In the genomic region with DNA sequence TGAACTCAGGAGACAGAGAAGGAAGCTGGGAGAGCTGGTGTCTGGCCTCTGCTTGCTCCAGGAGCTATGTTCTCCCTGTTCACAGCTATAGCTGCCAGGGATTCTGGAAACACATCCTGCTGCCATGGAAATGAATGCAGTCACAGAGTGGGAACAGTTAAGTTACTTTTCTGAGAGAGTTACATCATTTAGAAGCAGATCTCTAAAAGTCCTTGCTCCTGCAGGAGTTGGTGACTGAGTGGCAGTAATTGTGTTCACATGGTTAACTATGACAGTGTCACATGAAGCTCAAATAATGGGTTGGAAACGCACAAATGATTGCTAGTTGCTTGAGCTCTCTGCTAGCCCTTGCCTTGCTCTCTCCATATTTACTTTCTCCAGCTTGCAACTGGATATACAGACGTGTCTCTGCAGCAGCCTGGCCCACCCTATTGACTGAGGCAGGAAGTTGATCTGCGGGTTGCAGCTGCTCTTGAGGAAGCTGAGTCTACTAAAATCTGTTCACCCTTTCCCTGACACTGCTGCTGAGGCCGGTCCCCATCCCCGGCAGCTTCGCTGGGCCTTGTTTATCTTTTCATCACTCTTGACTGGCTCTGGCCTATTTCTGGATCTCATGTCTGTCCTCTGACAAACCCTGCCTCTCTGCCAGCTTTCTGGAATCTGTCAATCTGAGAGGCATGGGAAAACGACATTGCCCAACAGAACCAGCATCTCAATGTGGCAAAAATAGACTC, we compare ENCODE assay signal across 10 cellular contexts. TPM values are rescaled to one million over a fixed set of nuclear protein-coding genes. Genes with fewer than 3 reads are reported as not detected.
DNase-seq lines count a peak whose midpoint lies in the region; ATAC-seq lines count a peak whose summit lies in the region.
"Had no signal": no experiment of that assay in that cellular context is flagged by ENCODE, and none has a peak within 500 bp of the region (broad histone marks: within the 10 kb centered on the region; RNA-seq: fewer than 3 reads in every experiment).

No MANE protein-coding gene starts in this region.

- peak; percentile 40 for DNase-seq in AG08395 (ENCODE audit: low spot score)
- DNase-seq in Jurkat, Clone E6-1 (ENCODE audit: low read depth, low spot score), result peak; percentile 80
- DNase-seq in lung microvascular endothelial cell (ENCODE audit: low read depth in 2 of 2), result peak; percentile 60 to 71
- no peak for DNase-seq in kidney tubule cell (ENCODE audit: low spot score)
- no peak for DNase-seq in GF-D8 (lab: John Stamatoyannopoulos, UW)
- DNase-seq in CD1c-positive myeloid dendritic cell (ENCODE audit: extremely low spot score), result no peak
- DNase-seq: C1 segment of cervical spinal cord had no signal

- no peak for ATAC-seq in GM21825 (IDR thresholded peaks at IDR 0.05; ENCODE audit: unreplicated experiment)

- H3K27ac ChIP-seq in angular gyrus (ENCODE audit: low read depth, low read length), result peak overlapping the region; percentile 73

- no peak overlapping the region for H3K4me3 ChIP-seq in Jurkat, Clone E6-1 (ENCODE audit: low read length)

RNA-seq across cellular contexts. Expression of a gene that starts 16.7 kb away (rescaled TPM):
- polyA plus RNA-seq in Jurkat, Clone E6-1 (2012; ENCODE audit: insufficient read depth, insufficient read length), result not detected
- total RNA-seq in lung microvascular endothelial cell, result not detected in 2 replicates

RNA-seq across cellular contexts. Expression of a gene that starts 26.5 kb away (rescaled TPM):
- not detected for polyA plus RNA-seq in Jurkat, Clone E6-1 (2012; ENCODE audit: insufficient read depth, insufficient read length)
- under 0.01 and 0.20 TPM in 2 replicates for total RNA-seq in lung microvascular endothelial cell
- total RNA-seq: fibroblast of lung had no signal
- polyA plus RNA-seq: fibroblast of lung had no signal

RNA-seq across cellular contexts. Expression of a gene that starts 45.7 kb away (rescaled TPM):
- 1.2 TPM for polyA plus RNA-seq in Jurkat, Clone E6-1 (2012; ENCODE audit: insufficient read depth, insufficient read length)
- under 0.01 TPM in 2 replicates for total RNA-seq in lung microvascular endothelial cell
- polyA plus RNA-seq: fibroblast of lung had no signal

Comparison
In these comparisons a context has a peak if more than half of its experiments do, and no peak if none do; other contexts are left out.
1. DNase-seq: peak in AG08395 (single experiment), Jurkat, Clone E6-1 (single experiment) and lung microvascular endothelial cell (2 of 2); none in kidney tubule cell (single experiment), GF-D8 (single experiment) and CD1c-positive myeloid dendritic cell (single experiment).